In the genomic region with DNA sequence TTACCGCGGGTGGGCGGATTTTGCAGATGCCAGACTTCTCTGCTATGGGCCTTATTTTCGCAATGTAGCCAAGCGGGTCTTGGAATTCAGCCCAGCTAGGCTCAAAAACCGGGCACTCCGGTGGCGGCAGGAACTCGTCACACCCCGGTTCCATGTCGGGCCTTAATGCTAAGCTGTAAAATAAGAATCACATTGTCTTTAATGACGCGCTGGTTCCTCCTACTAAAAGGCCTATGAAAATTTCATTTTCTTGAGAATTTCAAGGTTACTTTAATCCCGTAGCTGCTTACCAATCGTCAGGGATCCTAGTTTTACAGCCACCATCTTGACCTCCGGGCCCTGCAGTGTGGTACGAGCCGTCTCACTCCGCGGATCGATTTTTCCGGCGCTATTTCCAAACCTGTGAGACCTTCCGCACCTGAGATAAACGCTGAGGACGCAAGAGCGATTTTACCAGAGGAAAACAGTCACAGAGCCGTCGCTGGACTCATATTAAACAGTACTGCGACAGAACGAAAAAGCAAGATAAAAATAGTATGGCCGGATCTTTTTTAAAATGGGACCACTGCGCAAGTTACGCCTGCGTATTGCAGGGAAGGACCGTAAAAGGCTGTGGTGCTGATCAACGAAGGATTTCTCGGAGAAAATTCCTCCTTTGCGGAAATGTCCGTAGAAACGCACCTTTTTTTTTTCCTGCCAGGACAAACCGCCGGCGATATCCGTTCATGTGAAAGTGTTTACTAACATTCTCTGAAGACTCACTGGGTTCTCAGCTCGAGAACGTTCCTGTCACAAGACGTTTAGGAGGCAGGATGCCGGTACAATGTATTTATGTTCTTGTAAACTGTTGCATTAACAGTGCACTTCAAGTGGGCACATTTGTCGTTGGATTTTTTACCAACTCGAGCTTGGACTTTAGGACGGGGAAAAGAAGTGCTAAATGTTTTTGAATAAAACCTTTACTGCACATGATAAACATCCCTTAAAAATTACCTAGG, we compare ENCODE assay signal across 9 cellular contexts. TPM values are rescaled to one million over a fixed set of nuclear protein-coding genes. Genes with fewer than 3 reads are reported as not detected.
A peak's percentile ranks its signal among the peaks of the same experiment; 100 is the strongest.
DNase-seq lines count a peak whose midpoint lies in the region; ATAC-seq and TF ChIP-seq lines count a peak whose summit lies in the region.
"Had no signal": no experiment of that assay in that cellular context is flagged by ENCODE, and none has a peak within 500 bp of the region (broad histone marks: within the 10 kb centered on the region; RNA-seq: fewer than 3 reads in every experiment).

A gene (minus strand): TSS at position 346 of the 998 bp plus-strand sequence. CDS start 192 bp downstream, at position 154.

- peaks cover 9% of the 10 kb centered on the region for H3K9me3 Mint-ChIP-seq in activated CD4-positive, alpha-beta T cell treated with anti-CD3 and anti-CD28 coated beads, Interleukin-2, amount 10 ng/mL, durations not matched to agents 7 days and 5 days
- H3K9me3 Mint-ChIP-seq in nephron progenitor cell, result no peaks in the 10 kb centered on the region

- peaks cover 22% of the 10 kb centered on the region for H3K4me1 Mint-ChIP-seq in activated CD4-positive, alpha-beta T cell treated with anti-CD3 and anti-CD28 coated beads, Interleukin-2, amount 10 ng/mL, durations not matched to agents 7 days and 5 days
- H3K4me1 Mint-ChIP-seq in nephron progenitor cell, result no peaks in the 10 kb centered on the region

- peak; percentile 14 for DNase-seq in GM10266 (ENCODE audit: extremely low spot score)
- peak; percentile 73 for DNase-seq in activated CD4-positive, alpha-beta T cell treated with anti-CD3 and anti-CD28 coated beads, Interleukin-2, amount 10 ng/mL, durations not matched to agents 7 days and 5 days
- peak; percentile 36 for DNase-seq in germinal center (ENCODE audit: low spot score)
- DNase-seq in stimulated activated CD4-positive, alpha-beta T cell treated with anti-CD3 and anti-CD28 coated beads, Interleukin-1b, Interleukin-23, amount 100 ng/mL, for 24 hours (ENCODE audit: low read depth in 4 of 4, low spot score in 1 of 4), result peak in 3 of 4 experiments; percentile 17 to 46 (median 35)
- DNase-seq in NCI-H524 treated with DMSO at 0.1 percent for 48 hours (lab: John Stamatoyannopoulos, UW), result no peak
- DNase-seq in nephron progenitor cell, result no peak
- no peak for DNase-seq in ureter (ENCODE audit: low spot score)

- CTCF ChIA-PET in activated CD4-positive, alpha-beta T cell treated with anti-CD3 and anti-CD28 coated beads, Interleukin-2, amount 10 ng/mL, durations not matched to agents 7 days and 5 days (lab: Charles Lee), result no interaction called here

- ATAC-seq in HG03571 (IDR thresholded peaks at IDR 0.05; ENCODE audit: unreplicated experiment), result peak; percentile 77
- ATAC-seq: pancreas had no signal

- no peak for TF ChIP-seq CTCF in GM10266 (IDR thresholded peaks at IDR 0.05; ENCODE audit: control insufficient read depth, insufficient read depth, low read depth, missing control alignments)
- no peak for TF ChIP-seq CTCF in nephron progenitor cell (IDR thresholded peaks at IDR 0.05)

- H3K27ac Mint-ChIP-seq in activated CD4-positive, alpha-beta T cell treated with anti-CD3 and anti-CD28 coated beads, Interleukin-2, amount 10 ng/mL, durations not matched to agents 7 days and 5 days, result peak within 1 kb of the TSS; percentile 97
- H3K27ac Mint-ChIP-seq in nephron progenitor cell, result no peak within 1 kb of the TSS

- H3K4me3 Mint-ChIP-seq in activated CD4-positive, alpha-beta T cell treated with anti-CD3 and anti-CD28 coated beads, Interleukin-2, amount 10 ng/mL, durations not matched to agents 7 days and 5 days, result peak within 1 kb of the TSS; percentile 94
- no peak within 1 kb of the TSS for H3K4me3 Mint-ChIP-seq in nephron progenitor cell

- POLR2A ChIA-PET in activated CD4-positive, alpha-beta T cell treated with anti-CD3 and anti-CD28 coated beads, Interleukin-2, amount 10 ng/mL, durations not matched to agents 7 days and 5 days (lab: Charles Lee), result interaction anchor here (1.0 kb wide), 1 partner anchor 177 kb away, joined by 5 read pairs; no protein-coding TSS in a partner anchor

- no peaks in the 10 kb centered on the region for H3K27me3 Mint-ChIP-seq in activated CD4-positive, alpha-beta T cell treated with anti-CD3 and anti-CD28 coated beads, Interleukin-2, amount 10 ng/mL, durations not matched to agents 7 days and 5 days
- no peaks in the 10 kb centered on the region for H3K27me3 Mint-ChIP-seq in nephron progenitor cell (ENCODE audit: low read depth, poor library complexity)

- peaks cover 25% of the 10 kb centered on the region for H3K36me3 Mint-ChIP-seq in activated CD4-positive, alpha-beta T cell treated with anti-CD3 and anti-CD28 coated beads, Interleukin-2, amount 10 ng/mL, durations not matched to agents 7 days and 5 days (ENCODE audit: low read depth)
- no peaks in the 10 kb centered on the region for H3K36me3 Mint-ChIP-seq in nephron progenitor cell (ENCODE audit: low read depth)

RNA-seq across cellular contexts. Expression of the gene that starts here (rescaled TPM):
- 10 to 100 TPM; 61.8 to 62.8 TPM for total RNA-seq in activated CD4-positive, alpha-beta T cell treated with anti-CD3 and anti-CD28 coated beads, Interleukin-2, amount 10 ng/mL, durations not matched to agents 7 days and 5 days
- total RNA-seq in ureter, result not detected

Comparison
In these comparisons a context has a peak if more than half of its experiments do, and no peak if none do; other contexts are left out.
1. DNase-seq: peak in GM10266 (single experiment), activated CD4-positive, alpha-beta T cell treated with anti-CD3 and anti-CD28 coated beads, Interleukin-2, amount 10 ng/mL, durations not matched to agents 7 days and 5 days (single experiment), germinal center (single experiment) and stimulated activated CD4-positive, alpha-beta T cell treated with anti-CD3 and anti-CD28 coated beads, Interleukin-1b, Interleukin-23, amount 100 ng/mL, for 24 hours (3 of 4); none in NCI-H524 treated with DMSO at 0.1 percent for 48 hours (single experiment), nephron progenitor cell (single experiment) and ureter (single experiment).